ENCODE assay signal across 1 cellular context in the genomic region with DNA sequence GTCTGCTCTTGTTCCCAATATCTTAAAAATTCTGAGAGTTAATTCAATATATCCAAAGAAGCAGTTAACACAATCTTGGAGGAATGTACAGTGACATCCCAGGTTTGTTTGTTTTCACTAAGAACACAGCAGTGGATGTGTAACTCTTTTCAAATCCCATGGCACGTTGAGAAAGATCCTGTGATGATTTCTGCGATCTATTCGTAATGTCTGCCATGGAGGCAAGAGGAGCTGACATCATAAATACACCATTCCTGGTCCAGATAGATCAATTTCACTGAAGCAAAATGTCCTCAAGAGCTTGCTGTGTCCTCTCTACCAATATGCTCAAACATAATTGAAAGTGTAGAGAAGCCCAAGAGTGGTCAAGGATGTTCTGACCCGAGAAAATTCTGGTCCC.
TF ChIP-seq lines count a peak whose summit lies in the region.

No MANE protein-coding gene starts in this region.

TF ChIP-seq in GM12878, 131 proteins besides CTCF, POLR2A, EP300 and RAD21 (continued from another document):
- TF ChIP-seq, protein P1, sequence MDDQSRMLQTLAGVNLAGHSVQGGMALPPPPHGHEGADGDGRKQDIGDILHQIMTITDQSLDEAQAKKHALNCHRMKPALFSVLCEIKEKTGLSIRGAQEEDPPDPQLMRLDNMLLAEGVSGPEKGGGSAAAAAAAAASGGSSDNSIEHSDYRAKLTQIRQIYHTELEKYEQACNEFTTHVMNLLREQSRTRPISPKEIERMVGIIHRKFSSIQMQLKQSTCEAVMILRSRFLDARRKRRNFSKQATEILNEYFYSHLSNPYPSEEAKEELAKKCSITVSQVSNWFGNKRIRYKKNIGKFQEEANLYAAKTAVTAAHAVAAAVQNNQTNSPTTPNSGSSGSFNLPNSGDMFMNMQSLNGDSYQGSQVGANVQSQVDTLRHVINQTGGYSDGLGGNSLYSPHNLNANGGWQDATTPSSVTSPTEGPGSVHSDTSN (IDR thresholded peaks at IDR 0.05; ENCODE audit: insufficient replicate concordance, low read depth, low read length), result no peak
- TF ChIP-seq FOS (IDR thresholded peaks at IDR 0.05; ENCODE audit: borderline replicate concordance, extremely low read depth, insufficient read length) (no peak), ZNF217 (IDR thresholded peaks at IDR 0.05) (no peak)
- TF ChIP-seq, protein P2, sequence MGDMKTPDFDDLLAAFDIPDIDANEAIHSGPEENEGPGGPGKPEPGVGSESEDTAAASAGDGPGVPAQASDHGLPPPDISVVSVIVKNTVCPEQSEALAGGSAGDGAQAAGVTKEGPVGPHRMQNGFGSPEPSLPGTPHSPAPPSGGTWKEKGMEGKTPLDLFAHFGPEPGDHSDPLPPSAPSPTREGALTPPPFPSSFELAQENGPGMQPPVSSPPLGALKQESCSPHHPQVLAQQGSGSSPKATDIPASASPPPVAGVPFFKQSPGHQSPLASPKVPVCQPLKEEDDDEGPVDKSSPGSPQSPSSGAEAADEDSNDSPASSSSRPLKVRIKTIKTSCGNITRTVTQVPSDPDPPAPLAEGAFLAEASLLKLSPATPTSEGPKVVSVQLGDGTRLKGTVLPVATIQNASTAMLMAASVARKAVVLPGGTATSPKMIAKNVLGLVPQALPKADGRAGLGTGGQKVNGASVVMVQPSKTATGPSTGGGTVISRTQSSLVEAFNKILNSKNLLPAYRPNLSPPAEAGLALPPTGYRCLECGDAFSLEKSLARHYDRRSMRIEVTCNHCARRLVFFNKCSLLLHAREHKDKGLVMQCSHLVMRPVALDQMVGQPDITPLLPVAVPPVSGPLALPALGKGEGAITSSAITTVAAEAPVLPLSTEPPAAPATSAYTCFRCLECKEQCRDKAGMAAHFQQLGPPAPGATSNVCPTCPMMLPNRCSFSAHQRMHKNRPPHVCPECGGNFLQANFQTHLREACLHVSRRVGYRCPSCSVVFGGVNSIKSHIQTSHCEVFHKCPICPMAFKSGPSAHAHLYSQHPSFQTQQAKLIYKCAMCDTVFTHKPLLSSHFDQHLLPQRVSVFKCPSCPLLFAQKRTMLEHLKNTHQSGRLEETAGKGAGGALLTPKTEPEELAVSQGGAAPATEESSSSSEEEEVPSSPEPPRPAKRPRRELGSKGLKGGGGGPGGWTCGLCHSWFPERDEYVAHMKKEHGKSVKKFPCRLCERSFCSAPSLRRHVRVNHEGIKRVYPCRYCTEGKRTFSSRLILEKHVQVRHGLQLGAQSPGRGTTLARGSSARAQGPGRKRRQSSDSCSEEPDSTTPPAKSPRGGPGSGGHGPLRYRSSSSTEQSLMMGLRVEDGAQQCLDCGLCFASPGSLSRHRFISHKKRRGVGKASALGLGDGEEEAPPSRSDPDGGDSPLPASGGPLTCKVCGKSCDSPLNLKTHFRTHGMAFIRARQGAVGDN (IDR thresholded peaks at IDR 0.05), result no peak
- TF ChIP-seq, protein P3, sequence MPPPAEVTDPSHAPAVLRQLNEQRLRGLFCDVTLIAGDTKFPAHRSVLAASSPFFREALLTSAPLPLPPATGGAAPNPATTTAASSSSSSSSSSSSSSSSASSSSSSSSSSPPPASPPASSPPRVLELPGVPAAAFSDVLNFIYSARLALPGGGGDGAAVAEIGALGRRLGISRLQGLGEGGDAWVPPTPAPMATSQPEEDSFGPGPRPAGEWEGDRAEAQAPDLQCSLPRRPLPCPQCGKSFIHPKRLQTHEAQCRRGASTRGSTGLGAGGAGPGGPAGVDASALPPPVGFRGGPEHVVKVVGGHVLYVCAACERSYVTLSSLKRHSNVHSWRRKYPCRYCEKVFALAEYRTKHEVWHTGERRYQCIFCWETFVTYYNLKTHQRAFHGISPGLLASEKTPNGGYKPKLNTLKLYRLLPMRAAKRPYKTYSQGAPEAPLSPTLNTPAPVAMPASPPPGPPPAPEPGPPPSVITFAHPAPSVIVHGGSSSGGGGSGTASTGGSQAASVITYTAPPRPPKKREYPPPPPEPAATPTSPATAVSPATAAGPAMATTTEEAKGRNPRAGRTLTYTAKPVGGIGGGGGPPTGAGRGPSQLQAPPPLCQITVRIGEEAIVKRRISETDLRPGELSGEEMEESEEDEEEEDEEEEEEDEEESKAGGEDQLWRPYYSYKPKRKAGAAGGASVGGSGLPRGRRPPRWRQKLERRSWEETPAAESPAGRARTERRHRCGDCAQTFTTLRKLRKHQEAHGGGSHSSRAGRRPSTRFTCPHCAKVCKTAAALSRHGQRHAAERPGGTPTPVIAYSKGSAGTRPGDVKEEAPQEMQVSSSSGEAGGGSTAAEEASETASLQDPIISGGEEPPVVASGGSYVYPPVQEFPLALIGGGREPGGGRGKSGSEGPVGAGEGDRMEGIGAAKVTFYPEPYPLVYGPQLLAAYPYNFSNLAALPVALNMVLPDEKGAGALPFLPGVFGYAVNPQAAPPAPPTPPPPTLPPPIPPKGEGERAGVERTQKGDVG (CRISPR knock-in tag; IDR thresholded peaks at IDR 0.05), result no peak
